ENCODE assay signal across 28 cellular contexts in genomic region chr3:13459605-13460340, GRCh38.
"Had no signal": no experiment of that assay in that cellular context is flagged by ENCODE, and none has a peak within 500 bp of the region (broad histone marks: within the 10 kb centered on the region; RNA-seq: fewer than 3 reads in every experiment).

No MANE protein-coding gene starts in this region.

- H3K36me3 Mint-ChIP-seq: activated CD8-positive, alpha-beta memory T cell treated with anti-CD3 and anti-CD28 coated beads, Interleukin-2, amount 10 ng/mL, durations not matched to agents 7 days and 5 days; activated naive CD4-positive, alpha-beta T cell treated with anti-CD3 and anti-CD28 coated beads, Interleukin-2, amount 50 U/mL, for 24 hours; mesothelial cell of epicardium; naive B cell had no signal

- H3K27ac ChIP-seq: colonic mucosa, hepatocyte, pancreas, right atrium auricular region, tibial nerve, uterus had no signal

- H3K4me1 ChIP-seq: colonic mucosa, tibial nerve, uterus had no signal

- FAIRE-seq: frontal cortex, pancreas had no signal

- H3K9me3 Mint-ChIP-seq: activated naive CD4-positive, alpha-beta T cell treated with anti-CD3 and anti-CD28 coated beads, Interleukin-2, amount 50 U/mL, for 24 hours; activated T-helper 2 cell treated with anti-CD3 and anti-CD28 coated beads, Interferon-gamma antibody, Interleukin-2, Interleukin-4, amounts not matched to agents 10 μg/mL and 5 μg/mL and 100 μg/mL, durations not matched to agents 14 hours and 24 hours and 36 hours; mesothelial cell of epicardium; naive B cell; nephron progenitor cell; T-helper 1 cell treated with Interleukin-12 subunit alpha and Interleukin-12 subunit beta and Interleukin-4 antibody, amounts not matched to agents 30 μg/mL and 1 μg/mL, for 36 hours had no signal

- DNase-seq: activated CD4-positive, alpha-beta T cell treated with anti-CD3 and anti-CD28 coated beads for 36 hours; activated CD4-positive, CD25-positive, alpha-beta regulatory T cell; activated CD8-positive, alpha-beta memory T cell treated with anti-CD3 and anti-CD28 coated beads, Interleukin-2, amount 10 ng/mL, durations not matched to agents 7 days and 5 days; activated CD8-positive, alpha-beta T cell treated with anti-CD3 and anti-CD28 coated beads, Interleukin-2, amount 10 ng/mL, durations not matched to agents 7 days and 5 days; activated T-cell treated with anti-CD3 and anti-CD28 coated beads, Interleukin-2, amount 50 U/mL, for 48 hours; anterior cingulate cortex; cerebellar nuclear complex; colonic mucosa; effector CD8-positive, alpha-beta T cell; islet precursor cell; mammary epithelial cell; naive B cell; nephron progenitor cell; nucleus accumbens; pancreas; psoas muscle; stimulated activated naive CD4-positive, alpha-beta T cell; SW 1271; T1000; uterus had no signal

- H3K27me3 ChIP-seq: colonic mucosa, hepatocyte, pancreas, right atrium auricular region, tibial nerve, uterus had no signal

- H2AFZ ChIP-seq: hepatocyte had no signal

- H3K36me3 ChIP-seq: colonic mucosa, pancreas, right atrium auricular region, tibial nerve, uterus had no signal

- H3K4me1 Mint-ChIP-seq: activated CD8-positive, alpha-beta memory T cell treated with anti-CD3 and anti-CD28 coated beads, Interleukin-2, amount 10 ng/mL, durations not matched to agents 7 days and 5 days had no signal

- H3K4me3 Mint-ChIP-seq: activated CD4-positive, alpha-beta T cell treated with anti-CD3 and anti-CD28 coated beads for 36 hours; activated CD8-positive, alpha-beta memory T cell treated with anti-CD3 and anti-CD28 coated beads, Interleukin-2, amount 10 ng/mL, durations not matched to agents 7 days and 5 days; activated CD8-positive, alpha-beta T cell treated with anti-CD3 and anti-CD28 coated beads, Interleukin-2, amount 10 ng/mL, durations not matched to agents 7 days and 5 days; activated naive CD4-positive, alpha-beta T cell treated with anti-CD3 and anti-CD28 coated beads, Interleukin-2, amount 50 U/mL, for 24 hours; mesothelial cell of epicardium; naive B cell; nephron progenitor cell; T-helper 1 cell treated with Interleukin-12 subunit alpha and Interleukin-12 subunit beta and Interleukin-4 antibody, amounts not matched to agents 30 μg/mL and 1 μg/mL, for 36 hours had no signal

- H3K4me3 ChIP-seq: colonic mucosa, hepatocyte, pancreas, psoas muscle, right atrium auricular region, tibial nerve, uterus had no signal

- ATAC-seq: activated CD4-positive, alpha-beta T cell treated with anti-CD3 and anti-CD28 coated beads for 36 hours; activated CD8-positive, alpha-beta memory T cell treated with anti-CD3 and anti-CD28 coated beads, Interleukin-2, amount 10 ng/mL, durations not matched to agents 7 days and 5 days; activated CD8-positive, alpha-beta T cell treated with anti-CD3 and anti-CD28 coated beads, Interleukin-2, amount 10 ng/mL, durations not matched to agents 7 days and 5 days; pancreas; psoas muscle had no signal

- H3K27me3 Mint-ChIP-seq: activated CD4-positive, alpha-beta T cell treated with anti-CD3 and anti-CD28 coated beads for 36 hours; activated naive CD4-positive, alpha-beta T cell treated with anti-CD3 and anti-CD28 coated beads, Interleukin-2, amount 50 U/mL, for 24 hours had no signal

- H3K27ac Mint-ChIP-seq: activated CD4-positive, alpha-beta T cell treated with anti-CD3 and anti-CD28 coated beads for 36 hours; activated CD8-positive, alpha-beta memory T cell treated with anti-CD3 and anti-CD28 coated beads, Interleukin-2, amount 10 ng/mL, durations not matched to agents 7 days and 5 days; activated CD8-positive, alpha-beta T cell treated with anti-CD3 and anti-CD28 coated beads, Interleukin-2, amount 10 ng/mL, durations not matched to agents 7 days and 5 days; activated T-helper 2 cell treated with anti-CD3 and anti-CD28 coated beads, Interferon-gamma antibody, Interleukin-2, Interleukin-4, amounts not matched to agents 10 μg/mL and 5 μg/mL and 100 μg/mL, durations not matched to agents 14 hours and 24 hours and 36 hours; mesothelial cell of epicardium; naive B cell; nephron progenitor cell; T-helper 1 cell treated with Interleukin-12 subunit alpha and Interleukin-12 subunit beta and Interleukin-4 antibody, amounts not matched to agents 30 μg/mL and 1 μg/mL, for 36 hours had no signal

- H3K79me2 ChIP-seq: hepatocyte had no signal

- H3K9me3 ChIP-seq: colonic mucosa, pancreas, psoas muscle, right atrium auricular region, tibial nerve, uterus had no signal

- H3K4me2 ChIP-seq: hepatocyte had no signal
